ENCODE assay signal across 25 cellular contexts in genomic region chr1:62288224-62288623, GRCh38. TPM values are rescaled to one million over a fixed set of nuclear protein-coding genes. Genes with fewer than 3 reads are reported as not detected.
"Had no signal": no experiment of that assay in that cellular context is flagged by ENCODE, and none has a peak within 500 bp of the region (broad histone marks: within the 10 kb centered on the region; RNA-seq: fewer than 3 reads in every experiment).

No MANE protein-coding gene starts in this region.

- H3K27ac ChIP-seq: Peyer's patch, RWPE1, SJCRH30 had no signal

- DNase-seq: activated CD4-positive, alpha-beta memory T cell treated with anti-CD3 and anti-CD28 coated beads, Interleukin-2, amount 10 ng/mL, durations not matched to agents 7 days and 5 days; activated CD4-positive, alpha-beta T cell treated with anti-CD3 and anti-CD28 coated beads, Interleukin-2, amount 50 U/mL, for 1 hour; activated CD4-positive, CD25-positive, alpha-beta regulatory T cell; activated gamma-delta T cell; activated naive CD4-positive, alpha-beta T cell treated with anti-CD3 and anti-CD28 coated beads for 36 hours; activated naive CD8-positive, alpha-beta T cell treated with anti-CD3 and anti-CD28 coated beads for 36 hours; activated T-cell treated with anti-CD3 and anti-CD28 coated beads for 4 hours; activated T-cell treated with anti-CD3 and anti-CD28 coated beads, Interleukin-2, amount 50 U/mL, for 48 hours; caudate nucleus; MG63; NCI-H1092 treated with DMSO at 0.1 percent for 48 hours; NCI-H1436; NCI-H187; NCI-H2081; NCI-H446; NCI-H524; Peyer's patch; Right ventricle myocardium superior; SJCRH30; SK-N-SH; T-helper 1 cell had no signal

- H3K4me3 ChIP-seq: MG63, Peyer's patch, SJCRH30 had no signal

- H3K27me3 ChIP-seq: Peyer's patch, SJCRH30 had no signal

- H3K4me2 ChIP-seq: SK-N-SH had no signal

- H3K36me3 ChIP-seq: MG63, Peyer's patch, SJCRH30 had no signal

- H3K9ac ChIP-seq: SK-N-SH had no signal

- ATAC-seq: activated T-helper 17 cell treated with anti-CD3 and anti-CD28 coated beads, Interleukin-2, amount 50 U/mL, for 72 hours had no signal

- H3K9me3 ChIP-seq: MG63, Peyer's patch, SJCRH30, SK-N-SH had no signal

RNA-seq across cellular contexts. Expression of gene KANK4, which starts 31.0 kb away (rescaled TPM):
- total RNA-seq: activated CD4-positive, alpha-beta memory T cell treated with anti-CD3 and anti-CD28 coated beads, Interleukin-2, amount 10 ng/mL, durations not matched to agents 7 days and 5 days; activated CD8-positive, alpha-beta memory T cell treated with anti-CD3 and anti-CD28 coated beads for 36 hours; activated naive CD4-positive, alpha-beta T cell treated with anti-CD3 and anti-CD28 coated beads for 36 hours; activated naive CD8-positive, alpha-beta T cell treated with anti-CD3 and anti-CD28 coated beads for 36 hours; activated T-helper 17 cell treated with anti-CD3 and anti-CD28 coated beads, Interleukin-2, amount 50 U/mL, for 72 hours; T-helper 2 cell treated with Interferon-gamma antibody and Interleukin-4, amounts not matched to agents 100 ng/mL and 5 ng/mL, for 36 hours had no signal
- polyA plus RNA-seq: SK-N-SH had no signal
